In the genomic region with DNA sequence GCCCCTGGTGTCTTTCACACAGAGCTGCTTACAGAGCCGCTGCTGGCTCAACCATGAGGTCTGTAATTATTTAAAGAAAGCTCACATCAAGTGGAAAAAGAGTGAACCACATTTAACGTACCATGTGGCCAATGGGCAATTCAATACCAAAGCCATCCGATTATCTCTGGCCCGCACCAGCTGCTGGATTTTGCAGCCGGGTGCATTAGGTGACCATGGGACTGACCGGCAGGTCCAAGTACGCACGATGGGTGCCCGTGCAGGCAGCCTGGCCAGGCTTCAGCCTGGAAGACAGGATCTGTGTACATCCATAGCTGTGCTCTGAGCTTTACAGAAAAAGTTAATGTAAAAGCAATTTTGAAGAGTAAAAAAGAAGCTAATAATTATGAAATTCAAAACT, we compare ENCODE assay signal across 1 cellular context.
TF ChIP-seq lines count a peak whose summit lies in the region.

No MANE protein-coding gene starts in this region.

TF ChIP-seq in IMR-90, 13 proteins besides CTCF, POLR2A, EP300 and RAD21 (continued from another document):
- TF ChIP-seq, protein P1, sequence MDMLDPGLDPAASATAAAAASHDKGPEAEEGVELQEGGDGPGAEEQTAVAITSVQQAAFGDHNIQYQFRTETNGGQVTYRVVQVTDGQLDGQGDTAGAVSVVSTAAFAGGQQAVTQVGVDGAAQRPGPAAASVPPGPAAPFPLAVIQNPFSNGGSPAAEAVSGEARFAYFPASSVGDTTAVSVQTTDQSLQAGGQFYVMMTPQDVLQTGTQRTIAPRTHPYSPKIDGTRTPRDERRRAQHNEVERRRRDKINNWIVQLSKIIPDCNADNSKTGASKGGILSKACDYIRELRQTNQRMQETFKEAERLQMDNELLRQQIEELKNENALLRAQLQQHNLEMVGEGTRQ (IDR thresholded peaks at IDR 0.05; ENCODE audit: low read depth, low read length), result no peak
- TF ChIP-seq, protein P2, sequence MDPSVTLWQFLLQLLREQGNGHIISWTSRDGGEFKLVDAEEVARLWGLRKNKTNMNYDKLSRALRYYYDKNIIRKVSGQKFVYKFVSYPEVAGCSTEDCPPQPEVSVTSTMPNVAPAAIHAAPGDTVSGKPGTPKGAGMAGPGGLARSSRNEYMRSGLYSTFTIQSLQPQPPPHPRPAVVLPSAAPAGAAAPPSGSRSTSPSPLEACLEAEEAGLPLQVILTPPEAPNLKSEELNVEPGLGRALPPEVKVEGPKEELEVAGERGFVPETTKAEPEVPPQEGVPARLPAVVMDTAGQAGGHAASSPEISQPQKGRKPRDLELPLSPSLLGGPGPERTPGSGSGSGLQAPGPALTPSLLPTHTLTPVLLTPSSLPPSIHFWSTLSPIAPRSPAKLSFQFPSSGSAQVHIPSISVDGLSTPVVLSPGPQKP (IDR thresholded peaks at IDR 0.05; ENCODE audit: borderline replicate concordance, low read depth, low read length), result no peak
- no peak for TF ChIP-seq MAZ (IDR thresholded peaks at IDR 0.05; ENCODE audit: borderline replicate concordance, low read depth, low read length)
TF ChIP-seq in IMR-90: peak in this region for 0.
